In the genomic region with DNA sequence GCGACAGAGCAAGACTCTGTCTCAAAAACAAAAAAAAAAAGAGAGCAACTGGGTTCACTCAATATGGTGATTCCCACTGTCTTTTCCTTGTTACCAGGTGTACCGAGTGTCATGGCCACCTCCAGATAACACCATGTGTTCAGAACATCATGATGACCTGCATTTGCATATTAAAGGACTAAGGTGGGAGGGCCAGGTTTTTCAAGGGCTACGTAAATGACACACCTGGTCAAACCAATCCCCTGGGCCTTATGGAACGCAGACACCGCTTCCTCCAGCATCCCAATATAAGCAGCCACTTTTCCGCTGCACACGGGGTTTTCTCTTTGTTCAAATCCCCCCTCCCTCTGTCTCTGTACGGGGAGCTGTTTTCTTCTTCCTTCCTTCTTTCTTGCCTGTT, we compare ENCODE assay signal across 32 cellular contexts. TPM values are rescaled to one million over a fixed set of nuclear protein-coding genes. Genes with fewer than 3 reads are reported as not detected.
"Had no signal": no experiment of that assay in that cellular context is flagged by ENCODE, and none has a peak within 500 bp of the region (broad histone marks: within the 10 kb centered on the region; RNA-seq: fewer than 3 reads in every experiment).

No MANE protein-coding gene starts in this region.

- H3K4me1 ChIP-seq: adrenal gland, body of pancreas, gastroesophageal sphincter, left lung, right lobe of liver, vagina had no signal

- H3K4me3 Mint-ChIP-seq: activated naive CD4-positive, alpha-beta T cell treated with anti-CD3 and anti-CD28 coated beads for 36 hours; activated naive CD8-positive, alpha-beta T cell treated with anti-CD3 and anti-CD28 coated beads for 36 hours; activated T-cell treated with anti-CD3 and anti-CD28 coated beads, Interleukin-2, amount 50 U/mL, for 72 hours; natural killer cell treated with Interleukin-12 subunit alpha and Interleukin-12 subunit beta and Interleukin-15 and Interleukin-18, amount 100 ng/mL, for 72 hours; stimulated activated memory B cell treated with anti-CD40 and anti-IgM and Interleukin-4, amounts not matched to agents 10 μg/mL and 1 μg/mL and 100 μg/mL, for 72 hours; stimulated activated naive CD8-positive, alpha-beta T cell treated with anti-CD3 and anti-CD28 coated beads, Interleukin-15, amount 100 ng/mL, for 72 hours; T-helper 2 cell treated with Interferon-gamma antibody and Interleukin-4, amounts not matched to agents 5 μg/mL and 100 μg/mL, for 36 hours; type B pancreatic cell had no signal

- H3K27ac ChIP-seq: body of pancreas, colonic mucosa, right lobe of liver, vagina had no signal

- DNase-seq: activated CD4-positive, alpha-beta T cell treated with anti-CD3 and anti-CD28 coated beads for 4 hours; activated CD4-positive, alpha-beta T cell treated with anti-CD3 and anti-CD28 coated beads, Interleukin-2, amount 50 U/mL, for 4 hours; activated naive CD4-positive, alpha-beta T cell treated with anti-CD3 and anti-CD28 coated beads for 36 hours; activated naive CD8-positive, alpha-beta T cell treated with anti-CD3 and anti-CD28 coated beads for 36 hours; activated T-cell treated with anti-CD3 and anti-CD28 coated beads for 4 hours; activated T-cell treated with anti-CD3 and anti-CD28 coated beads, Interleukin-2, amount 50 U/mL, for 72 hours; adrenal gland; body of pancreas; colonic mucosa; effector CD8-positive, alpha-beta T cell; erythroblast; hypothalamus; left lung; mesendoderm; right lobe of liver; stimulated activated CD4-positive, alpha-beta T cell treated with anti-CD3 and anti-CD28 coated beads, Interleukin-1b, Interleukin-23, amount 100 ng/mL, for 48 hours; stimulated activated CD4-positive, alpha-beta T cell treated with anti-CD3 and anti-CD28 coated beads, Interleukin-4, amount 100 ng/mL, for 4 hours; stimulated activated CD8-positive, alpha-beta memory T cell treated with anti-CD3 and anti-CD28 coated beads, Interleukin-4, amount 100 ng/mL, for 48 hours; stimulated activated naive CD8-positive, alpha-beta T cell treated with anti-CD3 and anti-CD28 coated beads, Interleukin-15, amount 100 ng/mL, for 72 hours; substantia nigra had no signal

- H3K36me3 Mint-ChIP-seq: activated naive CD8-positive, alpha-beta T cell treated with anti-CD3 and anti-CD28 coated beads for 36 hours; natural killer cell treated with Interleukin-12 subunit alpha and Interleukin-12 subunit beta and Interleukin-15 and Interleukin-18, amount 100 ng/mL, for 72 hours; stimulated activated memory B cell treated with anti-CD40 and anti-IgM and Interleukin-4, amounts not matched to agents 10 μg/mL and 1 μg/mL and 100 μg/mL, for 72 hours had no signal

- H3K4me2 ChIP-seq: smooth muscle cell had no signal

- ATAC-seq: activated T-cell treated with anti-CD3 and anti-CD28 coated beads, Interleukin-2, amount 50 U/mL, for 72 hours; mucosa of descending colon; natural killer cell treated with Interleukin-12 subunit alpha and Interleukin-12 subunit beta and Interleukin-15 and Interleukin-18, amount 100 ng/mL, for 72 hours; stimulated activated memory B cell treated with anti-CD40 and anti-IgM and Interleukin-4, amounts not matched to agents 10 μg/mL and 1 μg/mL and 100 μg/mL, for 72 hours; stimulated activated naive CD8-positive, alpha-beta T cell treated with anti-CD3 and anti-CD28 coated beads, Interleukin-15, amount 100 ng/mL, for 72 hours had no signal

- FAIRE-seq: endometrium, islet of Langerhans had no signal

- H3K27me3 ChIP-seq: adrenal gland, body of pancreas, colonic mucosa, gastroesophageal sphincter, left lung, right lobe of liver, vagina had no signal

- H3K36me3 ChIP-seq: adrenal gland, colonic mucosa, left lung, right lobe of liver, vagina had no signal

- H3K4me3 ChIP-seq: adrenal gland, body of pancreas, colonic mucosa, gastroesophageal sphincter, left lung, lung, mucosa of descending colon, right lobe of liver, smooth muscle cell, vagina had no signal

- H3K27ac Mint-ChIP-seq: activated naive CD4-positive, alpha-beta T cell treated with anti-CD3 and anti-CD28 coated beads for 36 hours; activated naive CD8-positive, alpha-beta T cell treated with anti-CD3 and anti-CD28 coated beads for 36 hours; activated T-cell treated with anti-CD3 and anti-CD28 coated beads, Interleukin-2, amount 50 U/mL, for 72 hours; natural killer cell treated with Interleukin-12 subunit alpha and Interleukin-12 subunit beta and Interleukin-15 and Interleukin-18, amount 100 ng/mL, for 72 hours; stimulated activated memory B cell treated with anti-CD40 and anti-IgM and Interleukin-4, amounts not matched to agents 10 μg/mL and 1 μg/mL and 100 μg/mL, for 72 hours; stimulated activated naive CD8-positive, alpha-beta T cell treated with anti-CD3 and anti-CD28 coated beads, Interleukin-15, amount 100 ng/mL, for 72 hours; T-helper 2 cell treated with Interferon-gamma antibody and Interleukin-4, amounts not matched to agents 5 μg/mL and 100 μg/mL, for 36 hours; type B pancreatic cell had no signal

- H3K9me3 Mint-ChIP-seq: activated naive CD4-positive, alpha-beta T cell treated with anti-CD3 and anti-CD28 coated beads for 36 hours; activated naive CD8-positive, alpha-beta T cell treated with anti-CD3 and anti-CD28 coated beads for 36 hours; activated T-cell treated with anti-CD3 and anti-CD28 coated beads, Interleukin-2, amount 50 U/mL, for 72 hours; natural killer cell treated with Interleukin-12 subunit alpha and Interleukin-12 subunit beta and Interleukin-15 and Interleukin-18, amount 100 ng/mL, for 72 hours; stimulated activated naive CD8-positive, alpha-beta T cell treated with anti-CD3 and anti-CD28 coated beads, Interleukin-15, amount 100 ng/mL, for 72 hours; T-helper 2 cell treated with Interferon-gamma antibody and Interleukin-4, amounts not matched to agents 5 μg/mL and 100 μg/mL, for 36 hours; type B pancreatic cell had no signal

- H3K4me1 Mint-ChIP-seq: activated naive CD8-positive, alpha-beta T cell treated with anti-CD3 and anti-CD28 coated beads for 36 hours; stimulated activated memory B cell treated with anti-CD40 and anti-IgM and Interleukin-4, amounts not matched to agents 10 μg/mL and 1 μg/mL and 100 μg/mL, for 72 hours; stimulated activated naive CD8-positive, alpha-beta T cell treated with anti-CD3 and anti-CD28 coated beads, Interleukin-15, amount 100 ng/mL, for 72 hours had no signal

RNA-seq across cellular contexts. Expression of gene WSCD1, which starts 29.3 kb away (rescaled TPM):
- total RNA-seq: osteoblast had no signal
